ENCODE assay signal across 8 cellular contexts in genomic region chr20:37095108-37095608, GRCh38. TPM values are rescaled to one million over a fixed set of nuclear protein-coding genes. Genes with fewer than 3 reads are reported as not detected.
DNase-seq lines count a peak whose midpoint lies in the region; ATAC-seq and TF ChIP-seq lines count a peak whose summit lies in the region.

No MANE protein-coding gene starts in this region.

- H3K4me1 ChIP-seq in RWPE2 (ENCODE audit: insufficient read depth, poor library complexity, severe bottlenecking): peaks cover 12% of the 10 kb centered on the region
- H3K4me1 ChIP-seq in ascending aorta: peaks cover 5 to 9% of the 10 kb centered on the region in 2 donors

- H3K27me3 ChIP-seq in RWPE2 (ENCODE audit: insufficient read depth, poor library complexity, severe bottlenecking): no peaks in the 10 kb centered on the region
- H3K27me3 ChIP-seq in ascending aorta: no peaks in the 10 kb centered on the region

- H3K9me3 ChIP-seq in RWPE2 (ENCODE audit: severe bottlenecking): no peaks in the 10 kb centered on the region
- H3K9me3 ChIP-seq in ascending aorta: no peaks in the 10 kb centered on the region

- H3K4me3 ChIP-seq in RWPE2 (ENCODE audit: severe bottlenecking) (peak overlapping the region; percentile 77), ascending aorta (peak overlapping the region; percentile 79 to 89)

- intact Hi-C loops in ascending aorta (cut with DNase I): no loop called here

- TF ChIP-seq CTCF in RWPE2 (IDR thresholded peaks at IDR 0.05; ENCODE audit: poor library complexity, severe bottlenecking) (no peak), ascending aorta (IDR thresholded peaks at IDR 0.05) (no peak)

- DNase-seq in SKM-1 (lab: John Stamatoyannopoulos, UW; ENCODE audit: unreplicated experiment) (peak; percentile 17), SKM-1 treated with dmso at 0.1 percent for 144 hours (lab: John Stamatoyannopoulos, UW; ENCODE audit: unreplicated experiment) (no peak), RWPE2 (ENCODE audit: low spot score) (no peak), ascending aorta (ENCODE audit: low spot score in 2 of 2) (no peak), iPS-NIHi11 (ENCODE audit: low spot score) (peak; percentile 30)
- DNase-seq in stimulated activated CD4-positive, alpha-beta T cell treated with anti-CD3 and anti-CD28 coated beads, Interleukin-2, amount 100 ng/mL, for 24 hours: peak; percentile 42 to 49

- H3K36me3 ChIP-seq in RWPE2 (ENCODE audit: low read depth) (peaks cover 43% of the 10 kb centered on the region), ascending aorta (no peaks in the 10 kb centered on the region)

- peak; percentile 17 for ATAC-seq in HG03045 (IDR thresholded peaks at IDR 0.05; ENCODE audit: unreplicated experiment)
- ATAC-seq in RWPE2 (ENCODE audit: low read depth): peak; percentile 29
- ATAC-seq in GM18873 (IDR thresholded peaks at IDR 0.05; ENCODE audit: low FRiP score, unreplicated experiment): no peak

- peak overlapping the region; percentile 46 for H3K27ac ChIP-seq in RWPE2 (ENCODE audit: poor library complexity, severe bottlenecking)
- peak overlapping the region; percentile 64 to 69 for H3K27ac ChIP-seq in ascending aorta

RNA-seq across cellular contexts. Expression of gene RBL1, which starts 0.6 kb away (rescaled TPM):
- 1.9 TPM for total RNA-seq in ascending aorta

Comparison
In these comparisons a context has a peak if more than half of its experiments do, and no peak if none do; other contexts are left out.
1. DNase-seq: peak in SKM-1 (single experiment), iPS-NIHi11 (single experiment) and stimulated activated CD4-positive, alpha-beta T cell treated with anti-CD3 and anti-CD28 coated beads, Interleukin-2, amount 100 ng/mL, for 24 hours (2 of 2); none in SKM-1 treated with dmso at 0.1 percent for 144 hours (single experiment), RWPE2 (single experiment) and ascending aorta (0 of 2).